ENCODE assay signal across 8 cellular contexts in genomic region chr12:6765634-6766581, GRCh38. TPM values are rescaled to one million over a fixed set of nuclear protein-coding genes. Genes with fewer than 3 reads are reported as not detected.
A peak's percentile ranks its signal among the peaks of the same experiment; 100 is the strongest.
DNase-seq lines count a peak whose midpoint lies in the region; ATAC-seq, FAIRE-seq and TF ChIP-seq lines count a peak whose summit lies in the region.

TSS of gene PTMS (plus strand) at chr12:6766363. CDS start at chr12:6766706, 343 bp downstream.

- peak; percentile 1 for ATAC-seq in CD4-positive, alpha-beta T cell (ENCODE audit: poor library complexity)
- ATAC-seq in GM19025 (IDR thresholded peaks at IDR 0.05; ENCODE audit: low read depth, unreplicated experiment) (peak; percentile 11), sciatic nerve (peak; percentile 70)

- no peaks in the 10 kb centered on the region for H3K9me3 Mint-ChIP-seq in CD4-positive, alpha-beta T cell

- FAIRE-seq in HTR-8/SVneo (lab: Jason Lieb, UNC) = peak; percentile 95

- H3K4me1 ChIP-seq in iPS-18a (ENCODE audit: control insufficient read depth, low read depth, low read length) = peaks cover 30% of the 10 kb centered on the region

- DNase-seq in CD4-positive, alpha-beta T cell = no peak
- DNase-seq in HTR-8/SVneo (ENCODE audit: insufficient read length, low spot score) = peak; percentile 90
- peak; percentile 72 for DNase-seq in OCI-M1 (lab: John Stamatoyannopoulos, UW)
- peak; percentile 55 to 92 for DNase-seq in T47D (ENCODE audit: low read depth in 1 of 2, low spot score in 1 of 2)
- peak; percentile 91 for DNase-seq in sciatic nerve (ENCODE audit: low spot score)
- no peak for DNase-seq in KG1 (lab: John Stamatoyannopoulos, UW)

- peaks cover 43% of the 10 kb centered on the region for H3K4me1 Mint-ChIP-seq in CD4-positive, alpha-beta T cell (ENCODE audit: low read depth)

- POLR2A ChIA-PET in CD4-positive, alpha-beta T cell (lab: Charles Lee) = interaction anchor here (0.7 to 2.8 kb wide), 16 partner anchors 12 to 152 kb away, joined by 3 to 20 read pairs (median 4); partner anchors contain the start of genes CD4, CDCA3, COPS7A and GPR162

- H3K36me3 Mint-ChIP-seq in CD4-positive, alpha-beta T cell (ENCODE audit: low read depth) = no peaks in the 10 kb centered on the region

- H3K27me3 Mint-ChIP-seq in CD4-positive, alpha-beta T cell = peaks cover 52% of the 10 kb centered on the region

- intact Hi-C loops in CD4-positive, alpha-beta T cell (cut with DNase I, micrococcal nuclease) = no loop called here
- intact Hi-C loops in sciatic nerve (cut with DNase I) = no loop called here

- no peaks in the 10 kb centered on the region for H3K9me3 ChIP-seq in CD4-positive, alpha-beta T cell (ENCODE audit: control insufficient read depth, low read length)
- no peaks in the 10 kb centered on the region for H3K9me3 ChIP-seq in iPS-18a (ENCODE audit: control insufficient read depth, low read depth, low read length)

- TF ChIP-seq CTCF in CD4-positive, alpha-beta T cell (IDR thresholded peaks at IDR 0.05) = no peak

- peak within 1 kb of the TSS; percentile 47 for H3K9ac ChIP-seq in iPS-18a (ENCODE audit: low read length)

- H3K4me3 Mint-ChIP-seq in CD4-positive, alpha-beta T cell = peak within 1 kb of the TSS; percentile 93

- peak within 1 kb of the TSS; percentile 80 for H3K4me3 ChIP-seq in iPS-18a (ENCODE audit: low read length)

- peaks cover 4% of the 10 kb centered on the region for H3K36me3 ChIP-seq in iPS-18a (ENCODE audit: control insufficient read depth, low read depth, low read length)

- H3K27ac Mint-ChIP-seq in CD4-positive, alpha-beta T cell = no peak within 1 kb of the TSS

- in situ Hi-C loops in T47D (cut with HindIII; ENCODE audit: low pct_unique_long_range_greater_than_20kb, low sequenced_read_pairs) = no loop called here

- CTCF ChIA-PET in CD4-positive, alpha-beta T cell (lab: Charles Lee) = interaction anchor here (0.7 to 3.2 kb wide), 20 partner anchors 8 to 212 kb away, joined by 3 to 27 read pairs (median 6); partner anchors contain the start of genes CD4, COPS7A, MLF2 and P3H3

- peaks cover 22% of the 10 kb centered on the region for H3K27me3 ChIP-seq in CD4-positive, alpha-beta T cell (ENCODE audit: control insufficient read depth, insufficient read depth, low read length)
- H3K27me3 ChIP-seq in iPS-18a (ENCODE audit: control insufficient read depth, insufficient read depth, low read length) = no peaks in the 10 kb centered on the region

- H3K27ac ChIP-seq in CD4-positive, alpha-beta T cell (ENCODE audit: low read depth, low read length) = no peak within 1 kb of the TSS
- H3K27ac ChIP-seq in iPS-18a (ENCODE audit: low read length) = peak within 1 kb of the TSS; percentile 63

RNA-seq across cellular contexts. Expression of gene PTMS, which starts in this region (rescaled TPM):
- 1 to 10 TPM; 1.5 to 1.9 TPM for total RNA-seq in CD4-positive, alpha-beta T cell
- 352 TPM for total RNA-seq in sciatic nerve

Comparison
In these comparisons a context has a peak if more than half of its experiments do, and no peak if none do; other contexts are left out.
1. RNA of gene PTMS (total RNA-seq): 352 TPM in sciatic nerve (single experiment); 1.5 to 1.9 TPM in CD4-positive, alpha-beta T cell; every median in the first group is over 100 times any median in the second.
2. ATAC-seq: peak in every context shown above with its lines; median percentile 70 in sciatic nerve; 11 in GM19025; 1 in CD4-positive, alpha-beta T cell.
3. DNase-seq: peak in HTR-8/SVneo (single experiment), OCI-M1 (single experiment), T47D (2 of 2) and sciatic nerve (single experiment); none in CD4-positive, alpha-beta T cell (0 of 10) and KG1 (single experiment).